1 cellular context compared by ENCODE assay signal in the genomic region with DNA sequence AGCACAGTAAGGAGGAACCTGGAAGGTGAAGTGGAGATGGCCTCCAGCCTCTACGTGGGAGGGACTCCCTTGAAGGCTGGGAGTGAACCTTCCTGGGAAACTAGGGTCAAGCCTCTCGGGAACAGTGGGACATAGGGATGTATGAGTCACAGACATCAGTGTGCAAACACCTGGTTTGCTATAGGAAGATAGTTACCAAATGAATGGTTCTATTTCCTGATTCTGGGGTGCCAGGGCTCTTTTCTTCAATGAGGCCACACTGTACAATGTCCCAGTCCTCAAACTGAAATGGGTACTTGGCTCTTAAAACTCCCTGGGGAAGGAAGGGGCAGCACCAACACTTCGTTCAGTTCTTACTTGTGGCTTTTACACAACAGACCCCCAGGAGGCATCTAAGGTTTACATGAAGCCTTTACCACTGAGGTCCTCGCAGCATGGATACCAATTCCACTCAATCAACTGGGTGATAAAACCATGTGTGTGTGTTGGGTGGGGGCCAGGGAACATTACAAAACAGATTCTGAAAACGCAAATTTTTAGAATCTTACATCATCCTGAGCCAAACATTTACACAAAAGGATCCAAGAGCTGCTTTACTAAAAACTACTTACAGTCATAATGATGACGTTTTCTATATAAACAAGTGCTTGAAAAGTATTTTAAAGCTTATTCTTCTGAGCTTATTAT.
A peak's percentile ranks its signal among the peaks of the same experiment; 100 is the strongest.
TF ChIP-seq lines count a peak whose summit lies in the region.

No MANE protein-coding gene starts in this region.

TF ChIP-seq in HepG2, 621 proteins besides CTCF, POLR2A, EP300 and RAD21:
- TF ChIP-seq ZNF362 (CRISPR knock-in tag; IDR thresholded peaks at IDR 0.05; ENCODE audit: borderline replicate concordance) (no peak), PITX1 (CRISPR knock-in tag; IDR thresholded peaks at IDR 0.05) (no peak), ZNF792 (CRISPR knock-in tag; IDR thresholded peaks at IDR 0.05) (no peak), FOSL2 (CRISPR knock-in tag; IDR thresholded peaks at IDR 0.05) (0 out of 2 replicates have a peak, but pooled peaks have one; percentile 23)
- TF ChIP-seq, protein P1, sequence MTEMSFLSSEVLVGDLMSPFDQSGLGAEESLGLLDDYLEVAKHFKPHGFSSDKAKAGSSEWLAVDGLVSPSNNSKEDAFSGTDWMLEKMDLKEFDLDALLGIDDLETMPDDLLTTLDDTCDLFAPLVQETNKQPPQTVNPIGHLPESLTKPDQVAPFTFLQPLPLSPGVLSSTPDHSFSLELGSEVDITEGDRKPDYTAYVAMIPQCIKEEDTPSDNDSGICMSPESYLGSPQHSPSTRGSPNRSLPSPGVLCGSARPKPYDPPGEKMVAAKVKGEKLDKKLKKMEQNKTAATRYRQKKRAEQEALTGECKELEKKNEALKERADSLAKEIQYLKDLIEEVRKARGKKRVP (CRISPR knock-in tag; IDR thresholded peaks at IDR 0.05) = peak in 1 of 2 experiments; percentile 76; a peak in 2 of 4 replicates
